ENCODE assay signal across 13 cellular contexts in genomic region chr10:112465299-112465882, GRCh38.
"Had no signal": no experiment of that assay in that cellular context is flagged by ENCODE, and none has a peak within 500 bp of the region (broad histone marks: within the 10 kb centered on the region; RNA-seq: fewer than 3 reads in every experiment).

No MANE protein-coding gene starts in this region.

- H3K4me1 ChIP-seq: esophagus muscularis mucosa, lower lobe of right lung, tibial nerve had no signal

- H3K27ac Mint-ChIP-seq: immature natural killer cell had no signal

- H3K9me3 Mint-ChIP-seq: immature natural killer cell had no signal

- DNase-seq: activated CD4-positive, alpha-beta T cell treated with anti-CD3 and anti-CD28 coated beads, Interleukin-2, amount 50 U/mL, for 48 hours; activated CD8-positive, alpha-beta memory T cell treated with anti-CD3 and anti-CD28 coated beads, Interleukin-2, amount 50 U/mL, for 48 hours; activated effector memory CD4-positive, alpha-beta T cell treated with anti-CD3 and anti-CD28 coated beads, Interleukin-2, amount 50 U/mL, for 16 hours; glutamatergic neuron; immature natural killer cell; lower lobe of right lung; midbrain; retina; stimulated activated CD4-positive, alpha-beta T cell treated with anti-CD3 and anti-CD28 coated beads, Interleukin-15, amount 100 ng/mL, for 24 hours; stimulated activated CD4-positive, alpha-beta T cell treated with anti-CD3 and anti-CD28 coated beads, Interleukin-4, amount 100 ng/mL, for 24 hours had no signal

- H3K9me3 ChIP-seq: esophagus muscularis mucosa, lower lobe of right lung, tibial nerve had no signal

- ATAC-seq: lower lobe of right lung had no signal

- H3K27ac ChIP-seq: cardiac muscle cell, esophagus muscularis mucosa, lower lobe of right lung, tibial nerve had no signal

- H3K4me3 Mint-ChIP-seq: immature natural killer cell had no signal

- H3K4me3 ChIP-seq: cardiac muscle cell, esophagus muscularis mucosa, lower lobe of right lung, tibial nerve had no signal

- H3K27me3 ChIP-seq: cardiac muscle cell, esophagus muscularis mucosa, tibial nerve had no signal
